10 cellular contexts compared by ENCODE assay signal in the genomic region with DNA sequence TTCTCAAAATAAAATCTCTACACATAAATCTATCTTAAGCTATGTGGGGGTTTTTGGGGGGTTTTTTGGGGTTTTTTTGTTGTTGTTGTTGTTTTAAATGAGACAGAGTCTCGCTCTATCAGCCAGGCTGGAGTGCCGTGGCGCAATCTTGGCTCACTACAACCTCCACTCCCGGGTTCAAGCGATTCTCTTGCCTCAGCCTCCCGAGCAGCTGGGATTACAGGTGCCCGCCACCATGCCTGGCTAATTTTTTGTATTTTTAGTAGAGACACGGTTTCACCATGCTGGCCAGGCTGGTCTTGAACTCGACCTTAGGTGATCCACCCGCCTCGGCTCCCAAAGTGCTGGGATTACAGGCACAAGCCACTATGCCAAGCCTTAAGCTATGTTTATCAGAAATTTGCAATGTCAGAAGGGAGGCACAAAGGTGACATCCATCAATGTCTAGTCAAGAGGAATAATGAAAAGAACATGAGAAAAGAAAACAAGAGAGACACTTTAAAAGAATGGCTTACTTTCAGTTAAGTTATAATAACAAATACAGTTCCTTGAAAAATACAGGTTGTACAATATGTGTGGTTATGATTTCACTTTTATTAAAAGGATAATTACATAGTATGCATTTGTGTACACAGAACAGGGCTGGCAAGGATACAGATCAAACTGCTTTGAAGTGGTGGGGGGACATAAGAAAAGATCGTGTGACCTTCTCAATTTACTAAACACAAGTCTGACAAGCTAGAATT. TPM values are rescaled to one million over a fixed set of nuclear protein-coding genes. Genes with fewer than 3 reads are reported as not detected.
DNase-seq lines count a peak whose midpoint lies in the region; ATAC-seq and TF ChIP-seq lines count a peak whose summit lies in the region.
"Had no signal": no experiment of that assay in that cellular context is flagged by ENCODE, and none has a peak within 500 bp of the region (broad histone marks: within the 10 kb centered on the region; RNA-seq: fewer than 3 reads in every experiment).

No MANE protein-coding gene starts in this region.

- DNase-seq in ACHN: peak; percentile 4
- no peak for DNase-seq in activated CD4-positive, alpha-beta memory T cell treated with anti-CD3 and anti-CD28 coated beads, Interleukin-2, amount 10 ng/mL, durations not matched to agents 7 days and 5 days
- DNase-seq in memory B cell (ENCODE audit: low spot score in 2 of 2): no peak
- no peak for DNase-seq in NCI-H82 treated with DMSO at 0.1 percent for 48 hours (lab: John Stamatoyannopoulos, UW; ENCODE audit: unreplicated experiment)
- DNase-seq in DMS153 treated with DMSO at 0.1 percent for 48 hours (lab: John Stamatoyannopoulos, UW; ENCODE audit: unreplicated experiment): no peak
- DNase-seq: H7, NCI-H2081 treated with DMSO at 0.1 percent for 48 hours had no signal

- H3K36me3 Mint-ChIP-seq in activated CD4-positive, alpha-beta memory T cell treated with anti-CD3 and anti-CD28 coated beads, Interleukin-2, amount 10 ng/mL, durations not matched to agents 7 days and 5 days (ENCODE audit: low read depth): peaks cover 7% of the 10 kb centered on the region
- peaks cover 15% of the 10 kb centered on the region for H3K36me3 Mint-ChIP-seq in memory B cell

- no peaks in the 10 kb centered on the region for H3K27me3 Mint-ChIP-seq in activated CD4-positive, alpha-beta memory T cell treated with anti-CD3 and anti-CD28 coated beads, Interleukin-2, amount 10 ng/mL, durations not matched to agents 7 days and 5 days
- H3K27me3 Mint-ChIP-seq in memory B cell: no peaks in the 10 kb centered on the region

- POLR2A ChIA-PET in HEK293 (lab: Yijun Ruan, JAX): no interaction called here
- POLR2A ChIA-PET in activated CD4-positive, alpha-beta memory T cell treated with anti-CD3 and anti-CD28 coated beads, Interleukin-2, amount 10 ng/mL, durations not matched to agents 7 days and 5 days (lab: Charles Lee): interaction anchor here (0.9 to 1.5 kb wide), 3 partner anchors 27 to 161 kb away, joined by 3 to 4 read pairs (median 3); a partner anchor contains a TSS

- H3K4me1 Mint-ChIP-seq in activated CD4-positive, alpha-beta memory T cell treated with anti-CD3 and anti-CD28 coated beads, Interleukin-2, amount 10 ng/mL, durations not matched to agents 7 days and 5 days: peaks cover 16% of the 10 kb centered on the region
- peaks cover 19% of the 10 kb centered on the region for H3K4me1 Mint-ChIP-seq in memory B cell

- H3K4me3 Mint-ChIP-seq in activated CD4-positive, alpha-beta memory T cell treated with anti-CD3 and anti-CD28 coated beads, Interleukin-2, amount 10 ng/mL, durations not matched to agents 7 days and 5 days: peak overlapping the region; percentile 45
- peak overlapping the region; percentile 82 for H3K4me3 Mint-ChIP-seq in memory B cell

- H3K4me1 ChIP-seq in HEK293 (ENCODE audit: control insufficient read depth, insufficient read depth, low read length): peaks cover 9% of the 10 kb centered on the region

- H3K4me3 ChIP-seq in HEK293 (ENCODE audit: low read depth, low read length): no peak overlapping the region

- peaks cover 0 to 4% of the 10 kb centered on the region in 2 experiments; a peak in 2 of 3 replicates for H3K36me3 ChIP-seq in HEK293 (ENCODE audit: control insufficient read depth in 2 of 2, insufficient read depth in 1 of 2, low read length in 2 of 2)

- no peaks in the 10 kb centered on the region for H3K9me3 Mint-ChIP-seq in activated CD4-positive, alpha-beta memory T cell treated with anti-CD3 and anti-CD28 coated beads, Interleukin-2, amount 10 ng/mL, durations not matched to agents 7 days and 5 days
- H3K9me3 Mint-ChIP-seq in memory B cell: no peaks in the 10 kb centered on the region

- in situ Hi-C loops in ACHN (cut with HindIII; ENCODE audit: low pct_ligation_motif_present, low pct_unique_long_range_greater_than_20kb, low sequenced_read_pairs): no loop called here

- no peak for TF ChIP-seq CTCF in HEK293 (tag by site-specific recombination; IDR thresholded peaks at IDR 0.05)

- H3K27ac ChIP-seq in HEK293 (ENCODE audit: extremely low read depth, low read depth, low read length): no peak overlapping the region

- H3K9me3 ChIP-seq in HEK293 (ENCODE audit: control insufficient read depth, insufficient read depth, low read depth, low read length): no peaks in the 10 kb centered on the region

- CTCF ChIA-PET in HEK293 (lab: Yijun Ruan, JAX): interaction anchor here (0.6 to 0.7 kb wide), 3 partner anchors 16 to 530 kb away, joined by 3 to 4 read pairs (median 3); no protein-coding TSS in a partner anchor
- CTCF ChIA-PET in activated CD4-positive, alpha-beta memory T cell treated with anti-CD3 and anti-CD28 coated beads, Interleukin-2, amount 10 ng/mL, durations not matched to agents 7 days and 5 days (lab: Charles Lee): interaction anchor here (0.7 to 1.7 kb wide), 6 partner anchors 11 to 232 kb away, joined by 3 to 9 read pairs (median 4); no protein-coding TSS in a partner anchor

- peak overlapping the region; percentile 74 for H3K27ac Mint-ChIP-seq in activated CD4-positive, alpha-beta memory T cell treated with anti-CD3 and anti-CD28 coated beads, Interleukin-2, amount 10 ng/mL, durations not matched to agents 7 days and 5 days
- H3K27ac Mint-ChIP-seq in memory B cell: peak overlapping the region; percentile 82

- ATAC-seq in memory B cell (ENCODE audit: low read depth) (peak; percentile 44), HG03460 (IDR thresholded peaks at IDR 0.05; ENCODE audit: unreplicated experiment) (no peak), GM18868 (IDR thresholded peaks at IDR 0.05; ENCODE audit: unreplicated experiment) (no peak)

TF ChIP-seq in HEK293, 187 proteins besides CTCF, POLR2A, EP300 and RAD21 (continues in another document):
- no peak for TF ChIP-seq ZSCAN30 (tag by site-specific recombination; IDR thresholded peaks at IDR 0.05)
- TF ChIP-seq, protein P1, sequence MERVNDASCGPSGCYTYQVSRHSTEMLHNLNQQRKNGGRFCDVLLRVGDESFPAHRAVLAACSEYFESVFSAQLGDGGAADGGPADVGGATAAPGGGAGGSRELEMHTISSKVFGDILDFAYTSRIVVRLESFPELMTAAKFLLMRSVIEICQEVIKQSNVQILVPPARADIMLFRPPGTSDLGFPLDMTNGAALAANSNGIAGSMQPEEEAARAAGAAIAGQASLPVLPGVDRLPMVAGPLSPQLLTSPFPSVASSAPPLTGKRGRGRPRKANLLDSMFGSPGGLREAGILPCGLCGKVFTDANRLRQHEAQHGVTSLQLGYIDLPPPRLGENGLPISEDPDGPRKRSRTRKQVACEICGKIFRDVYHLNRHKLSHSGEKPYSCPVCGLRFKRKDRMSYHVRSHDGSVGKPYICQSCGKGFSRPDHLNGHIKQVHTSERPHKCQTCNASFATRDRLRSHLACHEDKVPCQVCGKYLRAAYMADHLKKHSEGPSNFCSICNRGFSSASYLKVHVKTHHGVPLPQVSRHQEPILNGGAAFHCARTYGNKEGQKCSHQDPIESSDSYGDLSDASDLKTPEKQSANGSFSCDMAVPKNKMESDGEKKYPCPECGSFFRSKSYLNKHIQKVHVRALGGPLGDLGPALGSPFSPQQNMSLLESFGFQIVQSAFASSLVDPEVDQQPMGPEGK (tag by site-specific recombination; IDR thresholded peaks at IDR 0.05): no peak
- TF ChIP-seq FEZF1 (tag by site-specific recombination; IDR thresholded peaks at IDR 0.05): peak; percentile 93
- TF ChIP-seq ZNF555 (tag by site-specific recombination; conservative IDR thresholded peaks at IDR 0.05): no peak
- TF ChIP-seq, protein P2, sequence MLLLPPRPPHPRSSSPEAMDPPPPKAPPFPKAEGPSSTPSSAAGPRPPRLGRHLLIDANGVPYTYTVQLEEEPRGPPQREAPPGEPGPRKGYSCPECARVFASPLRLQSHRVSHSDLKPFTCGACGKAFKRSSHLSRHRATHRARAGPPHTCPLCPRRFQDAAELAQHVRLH (tag by site-specific recombination; IDR thresholded peaks at IDR 0.05): no peak
- TF ChIP-seq WT1 (tag by site-specific recombination; IDR thresholded peaks at IDR 0.05): peak; percentile 97
- TF ChIP-seq ZNF629 (tag by site-specific recombination; IDR thresholded peaks at IDR 0.05): peak; percentile 29; the same call in 1 of the 2 replicates
- TF ChIP-seq, protein P3, sequence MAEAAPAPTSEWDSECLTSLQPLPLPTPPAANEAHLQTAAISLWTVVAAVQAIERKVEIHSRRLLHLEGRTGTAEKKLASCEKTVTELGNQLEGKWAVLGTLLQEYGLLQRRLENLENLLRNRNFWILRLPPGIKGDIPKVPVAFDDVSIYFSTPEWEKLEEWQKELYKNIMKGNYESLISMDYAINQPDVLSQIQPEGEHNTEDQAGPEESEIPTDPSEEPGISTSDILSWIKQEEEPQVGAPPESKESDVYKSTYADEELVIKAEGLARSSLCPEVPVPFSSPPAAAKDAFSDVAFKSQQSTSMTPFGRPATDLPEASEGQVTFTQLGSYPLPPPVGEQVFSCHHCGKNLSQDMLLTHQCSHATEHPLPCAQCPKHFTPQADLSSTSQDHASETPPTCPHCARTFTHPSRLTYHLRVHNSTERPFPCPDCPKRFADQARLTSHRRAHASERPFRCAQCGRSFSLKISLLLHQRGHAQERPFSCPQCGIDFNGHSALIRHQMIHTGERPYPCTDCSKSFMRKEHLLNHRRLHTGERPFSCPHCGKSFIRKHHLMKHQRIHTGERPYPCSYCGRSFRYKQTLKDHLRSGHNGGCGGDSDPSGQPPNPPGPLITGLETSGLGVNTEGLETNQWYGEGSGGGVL (tag by site-specific recombination; IDR thresholded peaks at IDR 0.05): peak; percentile 55
- TF ChIP-seq ZNF184 (tag by site-specific recombination; IDR thresholded peaks at IDR 0.05): no peak
- TF ChIP-seq, protein P4, sequence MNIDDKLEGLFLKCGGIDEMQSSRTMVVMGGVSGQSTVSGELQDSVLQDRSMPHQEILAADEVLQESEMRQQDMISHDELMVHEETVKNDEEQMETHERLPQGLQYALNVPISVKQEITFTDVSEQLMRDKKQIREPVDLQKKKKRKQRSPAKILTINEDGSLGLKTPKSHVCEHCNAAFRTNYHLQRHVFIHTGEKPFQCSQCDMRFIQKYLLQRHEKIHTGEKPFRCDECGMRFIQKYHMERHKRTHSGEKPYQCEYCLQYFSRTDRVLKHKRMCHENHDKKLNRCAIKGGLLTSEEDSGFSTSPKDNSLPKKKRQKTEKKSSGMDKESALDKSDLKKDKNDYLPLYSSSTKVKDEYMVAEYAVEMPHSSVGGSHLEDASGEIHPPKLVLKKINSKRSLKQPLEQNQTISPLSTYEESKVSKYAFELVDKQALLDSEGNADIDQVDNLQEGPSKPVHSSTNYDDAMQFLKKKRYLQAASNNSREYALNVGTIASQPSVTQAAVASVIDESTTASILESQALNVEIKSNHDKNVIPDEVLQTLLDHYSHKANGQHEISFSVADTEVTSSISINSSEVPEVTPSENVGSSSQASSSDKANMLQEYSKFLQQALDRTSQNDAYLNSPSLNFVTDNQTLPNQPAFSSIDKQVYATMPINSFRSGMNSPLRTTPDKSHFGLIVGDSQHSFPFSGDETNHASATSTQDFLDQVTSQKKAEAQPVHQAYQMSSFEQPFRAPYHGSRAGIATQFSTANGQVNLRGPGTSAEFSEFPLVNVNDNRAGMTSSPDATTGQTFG (tag by site-specific recombination; IDR thresholded peaks at IDR 0.05; ENCODE audit: borderline replicate concordance): no peak

RNA-seq across cellular contexts. Expression of a gene that starts 28.6 kb away (rescaled TPM):
- 10 to 100 TPM; 12.9 to 14.1 TPM for total RNA-seq in activated CD4-positive, alpha-beta memory T cell treated with anti-CD3 and anti-CD28 coated beads, Interleukin-2, amount 10 ng/mL, durations not matched to agents 7 days and 5 days
